8 cellular contexts compared by ENCODE assay signal in the genomic region with DNA sequence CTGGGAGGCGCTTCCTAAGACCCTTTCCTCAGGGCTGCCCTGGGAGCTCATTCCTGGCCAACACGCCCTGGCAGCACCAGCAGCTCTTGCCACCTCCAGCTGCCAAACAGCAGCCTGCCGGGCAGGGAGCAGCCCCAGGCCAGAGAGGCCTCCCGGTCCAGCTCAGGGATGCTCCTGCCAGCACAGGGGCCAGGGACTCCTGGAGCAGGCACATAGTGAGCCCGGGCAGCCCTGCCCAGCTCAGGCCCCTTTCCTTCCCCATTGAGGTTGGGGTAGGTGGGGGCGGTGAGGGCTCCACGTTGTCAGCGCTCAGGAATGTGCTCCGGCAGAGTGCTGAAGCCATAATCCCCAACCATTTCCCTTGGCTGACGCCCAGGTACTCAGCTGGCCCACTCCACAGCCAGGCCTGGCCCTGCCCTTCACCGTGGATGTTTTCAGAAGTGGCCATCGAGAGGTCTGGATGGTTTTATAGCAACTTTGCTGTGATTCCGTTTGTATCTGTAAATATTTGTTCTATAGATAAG. TPM values are rescaled to one million over a fixed set of nuclear protein-coding genes. Genes with fewer than 3 reads are reported as not detected.
DNase-seq lines count a peak whose midpoint lies in the region; ATAC-seq and TF ChIP-seq lines count a peak whose summit lies in the region.

No MANE protein-coding gene starts in this region.

- ATAC-seq in GM21786 (IDR thresholded peaks at IDR 0.05; ENCODE audit: unreplicated experiment) = no peak

- no peak for TF ChIP-seq CTCF in fibroblast of the aortic adventitia (IDR thresholded peaks at IDR 0.05; ENCODE audit: insufficient read depth, low read length)
- TF ChIP-seq CTCF in prostate gland (IDR thresholded peaks at IDR 0.05) = no peak

- peaks cover 10 to 25% of the 10 kb centered on the region in 2 donors for H3K36me3 ChIP-seq in prostate gland

- WGBS in prostate gland = 6% methylated on average over 13 of the region's 13 CpGs

- H3K4me3 ChIP-seq in fibroblast of the aortic adventitia (ENCODE audit: low read depth, low read length) = peak overlapping the region; percentile 18
- H3K4me3 ChIP-seq in prostate gland = no peak overlapping the region

- H3K27me3 ChIP-seq in prostate gland (replicated peaks; ENCODE audit: insufficient read depth) = no peaks in the 10 kb centered on the region

- no peaks in the 10 kb centered on the region for H3K9me3 ChIP-seq in prostate gland

- H3K4me1 ChIP-seq in prostate gland (replicated peaks) = no peaks in the 10 kb centered on the region

- intact Hi-C loops in prostate gland (cut with DNase I) = no loop called here

- peak overlapping the region; percentile 62 to 74 for H3K27ac ChIP-seq in prostate gland

- no peak for TF ChIP-seq POLR2A in prostate gland (IDR thresholded peaks at IDR 0.05)

- peak; percentile 96 for DNase-seq in Daoy (ENCODE audit: low read depth)
- DNase-seq in RKO (ENCODE audit: low spot score) = peak; percentile 51
- DNase-seq in fibroblast of the aortic adventitia (ENCODE audit: low read depth) = peak; percentile 96
- DNase-seq in prostate gland (ENCODE audit: low spot score) = peak; percentile 74
- no peak for DNase-seq in activated CD4-positive, CD25-positive, alpha-beta regulatory T cell (lab: John Stamatoyannopoulos, UW)
- no peak for DNase-seq in OCI-M2 (lab: John Stamatoyannopoulos, UW; ENCODE audit: unreplicated experiment)
- DNase-seq in NCI-H748 (lab: John Stamatoyannopoulos, UW; ENCODE audit: unreplicated experiment) = no peak

RNA-seq across cellular contexts. Expression of a gene that starts 7.6 kb away (rescaled TPM):
- 29.8 and 50.5 TPM in 2 replicates for total RNA-seq in Daoy (2014; rRNA removed; shearing (Covaris generic))
- total RNA-seq in fibroblast of the aortic adventitia (ENCODE audit: low replicate concordance) = 28.5 and 47.5 TPM in 2 replicates
- 10 to 100 TPM; 53.1 to 93.7 TPM for total RNA-seq in prostate gland

RNA-seq across cellular contexts. Expression of a gene that starts 10.2 kb away (rescaled TPM):
- 272 and 370 TPM in 2 replicates for total RNA-seq in Daoy (2014; rRNA removed; shearing (Covaris generic))
- 52.3 and 128 TPM in 2 replicates for total RNA-seq in fibroblast of the aortic adventitia (ENCODE audit: low replicate concordance)
- 100 to 1,000 TPM in 1 of 2 donors, 10 to 100 TPM in 1; 99.2 to 133 TPM for total RNA-seq in prostate gland

RNA-seq across cellular contexts. Expression of a gene that starts 32.9 kb away (rescaled TPM):
- not detected in 2 replicates for total RNA-seq in Daoy (2014; rRNA removed; shearing (Covaris generic))
- total RNA-seq in fibroblast of the aortic adventitia (ENCODE audit: low replicate concordance) = 0.09 TPM in 1 of 2 replicates, not detected in the other
- 1 to 10 TPM in 1 of 2 donors, not detected in 1; 1.3 TPM for total RNA-seq in prostate gland

RNA-seq across cellular contexts. Expression of a gene that starts 37.7 kb away (rescaled TPM):
- not detected in 2 replicates for total RNA-seq in Daoy (2014; rRNA removed; shearing (Covaris generic))
- not detected in 2 replicates for total RNA-seq in fibroblast of the aortic adventitia (ENCODE audit: low replicate concordance)
- 10 to 100 TPM in 1 of 2 donors, 1 to 10 TPM in 1; 6.8 to 13.4 TPM for total RNA-seq in prostate gland

Comparison
In these comparisons a context has a peak if more than half of its experiments do, and no peak if none do; other contexts are left out.
1. DNase-seq: peak in Daoy (single experiment), RKO (single experiment), fibroblast of the aortic adventitia (single experiment) and prostate gland (single experiment); none in activated CD4-positive, CD25-positive, alpha-beta regulatory T cell (0 of 4), OCI-M2 (single experiment) and NCI-H748 (single experiment).